22 cellular contexts compared by ENCODE assay signal in genomic region chr10:112843623-112844022, GRCh38.
A peak's percentile ranks its signal among the peaks of the same experiment; 100 is the strongest.
DNase-seq lines count a peak whose midpoint lies in the region; ATAC-seq and TF ChIP-seq lines count a peak whose summit lies in the region.
"Had no signal": no experiment of that assay in that cellular context is flagged by ENCODE, and none has a peak within 500 bp of the region (broad histone marks: within the 10 kb centered on the region; RNA-seq: fewer than 3 reads in every experiment).

No MANE protein-coding gene starts in this region.

- no peak for ATAC-seq in gastroesophageal sphincter
- ATAC-seq: activated T-cell treated with anti-CD3 and anti-CD28 coated beads, Interleukin-2, amount 50 U/mL, for 72 hours had no signal

- no peak overlapping the region for H2AFZ ChIP-seq in Karpas-422 (ENCODE audit: low read length)

- H3K4me1 ChIP-seq in Karpas-422 (ENCODE audit: low read length), result peaks cover 36% of the 10 kb centered on the region
- H3K4me1 ChIP-seq in gastroesophageal sphincter, result no peaks in the 10 kb centered on the region
- H3K4me1 ChIP-seq: body of pancreas had no signal

- H3K4me3 Mint-ChIP-seq in nephron progenitor cell, result no peak overlapping the region
- H3K4me3 Mint-ChIP-seq: activated T-cell treated with anti-CD3 and anti-CD28 coated beads, Interleukin-2, amount 50 U/mL, for 72 hours; CD4-positive, alpha-beta T cell; type B pancreatic cell; WTC11 had no signal

- H3K79me2 ChIP-seq in Karpas-422 (ENCODE audit: low read length), result no peaks in the 10 kb centered on the region

- DNase-seq in Karpas-422 (no peak), OCI-M1 (lab: John Stamatoyannopoulos, UW) (peak; percentile 96), amniotic epithelial cell (ENCODE audit: low read depth) (peak; percentile 79), nephron progenitor cell (no peak), RKO (ENCODE audit: low spot score) (no peak)
- no peak for DNase-seq in effector CD8-positive, alpha-beta T cell (lab: John Stamatoyannopoulos, UW)
- DNase-seq: activated naive CD4-positive, alpha-beta T cell; activated T-cell treated with anti-CD3 and anti-CD28 coated beads, Interleukin-2, amount 50 U/mL, for 72 hours; body of pancreas; CD4-positive, alpha-beta T cell; cerebellar nuclear complex; EL; NCI-H1105; NCI-H1930; NCI-H524 treated with DMSO at 0.1 percent for 48 hours; right cardiac atrium; stimulated activated CD4-positive, alpha-beta T cell treated with anti-CD3 and anti-CD28 coated beads, Interleukin-4, amount 100 ng/mL, for 1 hour had no signal

- H3K9me2 ChIP-seq in Karpas-422 (replicated peaks; ENCODE audit: insufficient read depth, low read length), result no peaks in the 10 kb centered on the region
- H3K9me2 ChIP-seq: SK-N-SH had no signal

- H3K27ac ChIP-seq in Karpas-422 (ENCODE audit: low read length) (peak overlapping the region; percentile 52), gastroesophageal sphincter (no peak overlapping the region)
- H3K27ac ChIP-seq: body of pancreas had no signal

- peaks cover 32% of the 10 kb centered on the region for H3K4me1 Mint-ChIP-seq in nephron progenitor cell

- H3K36me3 Mint-ChIP-seq in nephron progenitor cell (ENCODE audit: low read depth), result peaks cover 22% of the 10 kb centered on the region

- H3K9me3 ChIP-seq in Karpas-422 (ENCODE audit: low read length), result peaks cover 16% of the 10 kb centered on the region
- peaks cover 0 to 31% (median 0%) of the 10 kb centered on the region in 3 donors for H3K9me3 ChIP-seq in gastroesophageal sphincter
- H3K9me3 ChIP-seq: SK-N-SH had no signal

- H3K27me3 Mint-ChIP-seq in nephron progenitor cell (ENCODE audit: low read depth, poor library complexity), result peaks cover 28% of the 10 kb centered on the region
- H3K27me3 Mint-ChIP-seq: CD4-positive, alpha-beta T cell had no signal

- H3K36me3 ChIP-seq in Karpas-422 (ENCODE audit: insufficient read depth, low read length) (no peaks in the 10 kb centered on the region), gastroesophageal sphincter (no peaks in the 10 kb centered on the region)

- TF ChIP-seq EP300 in gastroesophageal sphincter (IDR thresholded peaks at IDR 0.05), result no peak

- TF ChIP-seq POLR2A in gastroesophageal sphincter (IDR thresholded peaks at IDR 0.05), result no peak

- H4K20me1 ChIP-seq in Karpas-422 (ENCODE audit: insufficient read depth, low read depth, low read length), result no peaks in the 10 kb centered on the region

- TF ChIP-seq CTCF in nephron progenitor cell (IDR thresholded peaks at IDR 0.05) (no peak), gastroesophageal sphincter (IDR thresholded peaks at IDR 0.05) (no peak)

- H3K27me3 ChIP-seq in Karpas-422 (ENCODE audit: low read length) (no peaks in the 10 kb centered on the region), gastroesophageal sphincter (no peaks in the 10 kb centered on the region)
- H3K27me3 ChIP-seq: body of pancreas had no signal

- H3K4me3 ChIP-seq in Karpas-422 (ENCODE audit: low read length), result no peak overlapping the region
- no peak overlapping the region for H3K4me3 ChIP-seq in gastroesophageal sphincter
- H3K4me3 ChIP-seq: body of pancreas, GM12878 had no signal

- peak overlapping the region; percentile 59 for H3K4me2 ChIP-seq in Karpas-422 (ENCODE audit: low read depth, low read length, poor library complexity, severe bottlenecking)
- H3K4me2 ChIP-seq: SK-N-SH had no signal

- 75 to 86% methylated on average over 2 to 3 of the region's 3 CpGs for WGBS in gastroesophageal sphincter (ENCODE audit: low coverage in 1 of 2), 2 donors

- H3K9ac ChIP-seq in Karpas-422 (ENCODE audit: low read length), result no peak overlapping the region
- H3K9ac ChIP-seq: SK-N-SH had no signal

- H3K9me3 Mint-ChIP-seq in nephron progenitor cell, result peaks cover 44% of the 10 kb centered on the region

- peak overlapping the region; percentile 24 for H3K27ac Mint-ChIP-seq in nephron progenitor cell
- H3K27ac Mint-ChIP-seq: activated T-cell treated with anti-CD3 and anti-CD28 coated beads, Interleukin-2, amount 50 U/mL, for 72 hours; CD4-positive, alpha-beta T cell; type B pancreatic cell; WTC11 had no signal

Comparison
In these comparisons a context has a peak if more than half of its experiments do, and no peak if none do; other contexts are left out.
1. DNase-seq: peak in OCI-M1 (single experiment) and amniotic epithelial cell (single experiment); none in Karpas-422 (single experiment), nephron progenitor cell (single experiment), effector CD8-positive, alpha-beta T cell (single experiment) and RKO (single experiment).